1 cellular context compared by ENCODE assay signal in the genomic region with DNA sequence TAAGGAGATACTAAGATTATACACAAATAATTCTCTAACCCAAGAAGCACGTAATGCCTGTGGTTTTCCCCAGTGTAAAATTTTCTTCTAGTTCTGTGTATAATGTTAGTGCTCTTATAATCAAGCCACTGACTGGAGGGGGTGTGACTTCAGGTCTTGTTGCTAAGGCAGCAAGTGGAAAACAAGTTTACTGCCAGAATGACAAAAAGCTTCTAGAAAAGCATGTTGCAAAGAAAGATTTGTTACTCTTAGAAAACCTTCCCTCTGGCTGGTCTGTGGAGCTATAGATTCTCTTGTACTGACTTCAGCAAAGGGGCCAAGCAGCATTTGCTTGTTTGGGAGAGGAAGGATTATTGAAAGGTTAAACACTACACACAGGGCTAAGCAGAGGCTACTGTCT.
TF ChIP-seq lines count a peak whose summit lies in the region.

No MANE protein-coding gene starts in this region.

TF ChIP-seq in IMR-90, 13 proteins besides CTCF, POLR2A, EP300 and RAD21 (continued from another document):
- no peak for TF ChIP-seq RCOR1 (IDR thresholded peaks at IDR 0.05; ENCODE audit: insufficient replicate concordance, low read length)
- TF ChIP-seq NFE2L2 (IDR thresholded peaks at IDR 0.05; ENCODE audit: low read depth, low read length), result no peak
- no peak for TF ChIP-seq BHLHE40 (IDR thresholded peaks at IDR 0.05; ENCODE audit: low read depth, low read length)
